10 cellular contexts compared by ENCODE assay signal in genomic region chr5:180820788-180821321, GRCh38. TPM values are rescaled to one million over a fixed set of nuclear protein-coding genes. Genes with fewer than 3 reads are reported as not detected.
A peak's percentile ranks its signal among the peaks of the same experiment; 100 is the strongest.
DNase-seq lines count a peak whose midpoint lies in the region; ATAC-seq, FAIRE-seq and TF ChIP-seq lines count a peak whose summit lies in the region.
"Had no signal": no experiment of that assay in that cellular context is flagged by ENCODE, and none has a peak within 500 bp of the region (broad histone marks: within the 10 kb centered on the region; RNA-seq: fewer than 3 reads in every experiment).

No MANE protein-coding gene starts in this region.

- H2AFZ ChIP-seq in PC-3 (ENCODE audit: low read length): no peak overlapping the region

- POLR2A ChIA-PET in PC-3 (lab: Charles Lee; ENCODE audit: unreplicated experiment): no interaction called here

- H3K9me3 ChIP-seq in left lung (no peaks in the 10 kb centered on the region), PC-3 (ENCODE audit: low read length) (no peaks in the 10 kb centered on the region)

- no peak for DNase-seq in GM12891 (ENCODE audit: insufficient read length, low spot score)
- DNase-seq in NCI-H146 treated with DMSO at 0.1 percent for 48 hours (lab: John Stamatoyannopoulos, UW; ENCODE audit: unreplicated experiment): peak; percentile 63
- DNase-seq in left lung: no peak
- DNase-seq in C1 segment of cervical spinal cord (lab: John Stamatoyannopoulos, UW): no peak
- DNase-seq in foreskin fibroblast: no peak
- DNase-seq in PC-3: no peak
- no peak for DNase-seq in NCI-H1694 treated with DMSO at 0.1 percent for 48 hours (lab: John Stamatoyannopoulos, UW)
- DNase-seq: DND-41 had no signal

- intact Hi-C loops in left lung (cut with DNase I): no loop called here
- intact Hi-C loops in PC-3 (cut with micrococcal nuclease): no loop called here

- H4K20me1 ChIP-seq in PC-3 (ENCODE audit: low read length): no peaks in the 10 kb centered on the region

- no peak overlapping the region for H3K4me3 ChIP-seq in left lung
- no peak overlapping the region for H3K4me3 ChIP-seq in foreskin fibroblast (ENCODE audit: low read depth in 1 of 2, low read length in 2 of 2)
- no peak overlapping the region for H3K4me3 ChIP-seq in PC-3 (ENCODE audit: low read length)
- H3K4me3 ChIP-seq: cardiac muscle cell had no signal

- H3K36me3 ChIP-seq in left lung (no peaks in the 10 kb centered on the region), PC-3 (ENCODE audit: low read depth, low read length) (no peaks in the 10 kb centered on the region)
- H3K36me3 ChIP-seq: cardiac muscle cell had no signal

- H3K27me3 ChIP-seq in left lung (no peaks in the 10 kb centered on the region), PC-3 (ENCODE audit: low read length) (no peaks in the 10 kb centered on the region)
- H3K27me3 ChIP-seq: cardiac muscle cell had no signal

- no TSS peak for BruUV-seq in PC-3 (replicated peaks; lab: Mats Ljungman, UMichigan)

- ATAC-seq in GM21576 (IDR thresholded peaks at IDR 0.05; ENCODE audit: unreplicated experiment) (peak; percentile 65), left lung (peak; percentile 60), PC-3 (no peak)

- no peak overlapping the region for H3K4me2 ChIP-seq in PC-3 (ENCODE audit: low read length)

- TF ChIP-seq POLR2A in GM12891 (IDR thresholded peaks at IDR 0.05; ENCODE audit: low read depth, low read length): no peak

- H3K27ac ChIP-seq in left lung: peak overlapping the region; percentile 71 to 74
- H3K27ac ChIP-seq in PC-3 (ENCODE audit: low read length): no peak overlapping the region
- H3K27ac ChIP-seq: cardiac muscle cell had no signal

- FAIRE-seq in GM12891 (lab: Jason Lieb, UNC): peak; percentile 91

- H3K79me2 ChIP-seq in PC-3 (ENCODE audit: low read length): no peaks in the 10 kb centered on the region

- H3K4me1 ChIP-seq in left lung (peaks cover 12 to 71% of the 10 kb centered on the region in 2 donors), PC-3 (ENCODE audit: insufficient read depth, low read length) (peaks cover 7% of the 10 kb centered on the region)

- no peak for TF ChIP-seq CTCF in left lung (IDR thresholded peaks at IDR 0.05)
- no peak for TF ChIP-seq CTCF in foreskin fibroblast (IDR thresholded peaks at IDR 0.05; ENCODE audit: low read depth, low read length)
- TF ChIP-seq CTCF in PC-3 (conservative IDR thresholded peaks at IDR 0.05; ENCODE audit: low read depth, low read length): no peak

- CTCF ChIA-PET in PC-3 (lab: Charles Lee): no interaction called here

- no peak overlapping the region for H3K9ac ChIP-seq in PC-3 (ENCODE audit: low read length)

- H3F3A ChIP-seq in PC-3 (ENCODE audit: low read length, unreplicated experiment): no peaks in the 10 kb centered on the region

- H3K9me2 ChIP-seq in PC-3 (replicated peaks; ENCODE audit: low read length): no peaks in the 10 kb centered on the region

TF ChIP-seq in GM12891, 5 proteins besides CTCF, POLR2A, EP300 and RAD21:
- no peak for TF ChIP-seq POLR2AphosphoS5 (IDR thresholded peaks at IDR 0.05; ENCODE audit: low read depth, low read length)
- TF ChIP-seq PAX5 (IDR thresholded peaks at IDR 0.05; ENCODE audit: insufficient read depth, low read length, severe bottlenecking): peak; percentile 46
- TF ChIP-seq TAF1 (IDR thresholded peaks at IDR 0.05; ENCODE audit: low read depth, low read length): no peak
- TF ChIP-seq SPI1 (IDR thresholded peaks at IDR 0.05; ENCODE audit: low read depth, low read length): no peak
- TF ChIP-seq POU2F2 (IDR thresholded peaks at IDR 0.05; ENCODE audit: low read depth, low read length): no peak

RNA-seq across cellular contexts. Expression of gene MGAT1, which starts 18.2 kb away (rescaled TPM):
- polyA plus RNA-seq in GM12891 (2012; ENCODE audit: low read depth, missing spikeins): 67.1 TPM
- total RNA-seq in left lung (100 to 1,000 TPM; 160 to 263 TPM), PC-3 (2014; rRNA removed) (104 and 132 TPM in 2 replicates)

RNA-seq across cellular contexts. Expression of gene ZFP62, which starts 40.2 kb away (rescaled TPM):
- polyA plus RNA-seq in GM12891 (2012; ENCODE audit: low read depth, missing spikeins): 14.6 TPM
- total RNA-seq in left lung: 10 to 100 TPM; 21.4 to 22.1 TPM
- total RNA-seq in PC-3 (2014; rRNA removed): 16.6 and 24.3 TPM in 2 replicates
